Comparison of ENCODE assay signal across 4 cellular contexts in the genomic region with DNA sequence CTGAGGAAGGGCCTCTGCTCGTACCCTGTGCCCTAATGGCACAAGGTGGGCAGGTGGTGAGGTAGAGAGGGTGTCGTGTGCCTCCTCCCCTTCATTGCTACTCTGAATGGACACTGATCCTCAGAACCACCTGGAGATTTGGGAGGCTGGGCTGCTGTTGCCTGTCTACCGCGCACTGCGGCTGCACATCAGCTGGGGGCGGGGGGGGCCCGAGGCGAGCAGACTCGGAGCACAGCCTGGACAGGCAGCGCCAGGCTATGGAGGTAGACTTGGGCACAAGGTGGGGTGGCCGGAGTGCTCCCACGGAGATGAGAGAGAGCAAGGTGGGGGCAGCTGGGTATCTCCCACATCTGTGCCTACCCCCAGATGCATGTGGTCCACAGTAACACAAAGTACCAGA. TPM values are rescaled to one million over a fixed set of nuclear protein-coding genes. Genes with fewer than 3 reads are reported as not detected.
"Had no signal": no experiment of that assay in that cellular context is flagged by ENCODE, and none has a peak within 500 bp of the region (broad histone marks: within the 10 kb centered on the region; RNA-seq: fewer than 3 reads in every experiment).

No MANE protein-coding gene starts in this region.

RNA-seq across cellular contexts. Expression of gene RIMBP3B, which starts 26.0 kb away (rescaled TPM):
- total RNA-seq: activated T-helper 2 cell treated with anti-CD3 and anti-CD28 coated beads, Interferon-gamma antibody, Interleukin-2, Interleukin-4, amounts not matched to agents 10 μg/mL and 5 μg/mL and 100 μg/mL, durations not matched to agents 14 hours and 24 hours and 36 hours; ascending aorta; bronchial epithelial cell; T-helper 17 cell had no signal
